Comparison of ENCODE assay signal across 13 cellular contexts in the genomic region with DNA sequence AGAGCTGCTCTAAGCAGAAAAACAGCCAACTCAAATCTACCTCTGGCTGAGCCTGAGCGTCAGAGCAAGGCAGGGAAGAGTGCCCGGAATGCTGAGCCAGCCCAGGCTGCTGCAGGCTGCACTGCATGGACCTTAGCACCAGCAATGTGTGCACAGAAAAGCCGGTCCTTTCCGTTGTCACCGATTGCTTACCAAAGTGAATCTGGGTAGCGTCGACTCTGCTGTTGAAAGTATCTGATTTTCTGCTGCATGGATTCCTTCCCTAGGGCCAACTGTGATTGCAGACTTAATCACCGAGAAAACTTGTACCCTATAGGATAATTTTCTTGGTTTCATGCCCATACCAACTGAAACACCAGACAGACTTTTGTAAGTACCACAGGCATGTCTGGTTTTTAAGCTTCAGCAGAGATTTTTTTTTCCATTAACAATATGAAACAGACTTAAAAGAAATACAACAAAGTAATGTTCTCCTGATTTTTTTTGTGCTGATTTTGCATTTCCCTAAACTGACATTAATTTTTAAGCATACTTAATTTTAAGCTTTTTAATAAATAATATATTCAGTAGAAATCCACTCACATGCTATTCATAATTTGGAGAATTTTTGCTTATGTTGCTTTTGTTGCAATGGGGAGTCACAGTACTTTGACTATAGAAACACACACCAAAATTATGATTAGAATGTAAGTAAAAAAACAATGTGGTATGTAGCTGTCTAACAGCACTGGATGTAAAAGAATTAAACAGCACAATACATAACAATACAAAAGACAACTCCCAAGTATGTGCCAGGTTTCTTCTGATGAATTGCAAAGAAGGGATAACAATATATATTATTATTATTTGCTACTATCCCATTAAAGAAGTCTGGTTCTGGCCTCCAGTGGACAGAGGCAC.
DNase-seq lines count a peak whose midpoint lies in the region; ATAC-seq and TF ChIP-seq lines count a peak whose summit lies in the region.
"Had no signal": no experiment of that assay in that cellular context is flagged by ENCODE, and none has a peak within 500 bp of the region (broad histone marks: within the 10 kb centered on the region; RNA-seq: fewer than 3 reads in every experiment).

No MANE protein-coding gene starts in this region.

- H3K9me3 Mint-ChIP-seq in progenitor cell of endocrine pancreas (ENCODE audit: low read depth): peaks cover 11% of the 10 kb centered on the region

- peak overlapping the region in 2 of 4 donors; percentile 12 to 13 for H3K4me3 ChIP-seq in sigmoid colon
- H3K4me3 ChIP-seq: Peyer's patch, testis had no signal

- H3K36me3 Mint-ChIP-seq in progenitor cell of endocrine pancreas (ENCODE audit: insufficient read depth): peaks cover 2% of the 10 kb centered on the region
- H3K36me3 Mint-ChIP-seq: mesothelial cell of epicardium had no signal

- WGBS in sigmoid colon, 2 donors: 78 to 83% methylated on average over 8 of the region's 8 CpGs

- peaks cover 22% of the 10 kb centered on the region for H3K27me3 Mint-ChIP-seq in progenitor cell of endocrine pancreas
- H3K27me3 Mint-ChIP-seq: activated naive CD8-positive, alpha-beta T cell treated with anti-CD3 and anti-CD28 coated beads, Interleukin-2, amount 50 U/mL, for 24 hours had no signal

- DNase-seq in GM03348 (ENCODE audit: low spot score) (peak; percentile 80), amniotic epithelial cell (ENCODE audit: low read depth) (peak; percentile 78), foreskin keratinocyte (peak; percentile 56 to 74), sigmoid colon (no peak), progenitor cell of endocrine pancreas (ENCODE audit: low spot score, unreplicated experiment) (no peak), epidermal melanocyte (ENCODE audit: insufficient read length, low spot score) (no peak), C1 segment of cervical spinal cord (lab: John Stamatoyannopoulos, UW) (no peak)
- DNase-seq in stimulated activated CD4-positive, alpha-beta T cell treated with anti-CD3 and anti-CD28 coated beads, Interleukin-4, amount 100 ng/mL, for 4 hours: no peak
- DNase-seq: activated naive CD8-positive, alpha-beta T cell treated with anti-CD3 and anti-CD28 coated beads, Interleukin-2, amount 50 U/mL, for 24 hours; effector memory CD4-positive, alpha-beta T cell; Peyer's patch; testis had no signal

- no peak overlapping the region for H3K27ac ChIP-seq in foreskin keratinocyte
- H3K27ac ChIP-seq in sigmoid colon: peak overlapping the region in 3 of 4 donors; percentile 27 to 62 (median 39)
- H3K27ac ChIP-seq: Peyer's patch, testis had no signal

- no peak overlapping the region for H3K27ac Mint-ChIP-seq in progenitor cell of endocrine pancreas
- H3K27ac Mint-ChIP-seq: activated naive CD8-positive, alpha-beta T cell treated with anti-CD3 and anti-CD28 coated beads, Interleukin-2, amount 50 U/mL, for 24 hours; mesothelial cell of epicardium had no signal

- H3K4me1 ChIP-seq in foreskin keratinocyte (peaks cover 4% of the 10 kb centered on the region), sigmoid colon (peaks cover 0 to 23% (median 13%) of the 10 kb centered on the region in 4 donors)
- H3K4me1 ChIP-seq: Peyer's patch, testis had no signal

- no peaks in the 10 kb centered on the region for H3K9me3 ChIP-seq in sigmoid colon
- H3K9me3 ChIP-seq: Peyer's patch, testis had no signal

- intact Hi-C loops in sigmoid colon (cut with DNase I): no loop called here

- ATAC-seq in foreskin keratinocyte: peak; percentile 82
- ATAC-seq: activated naive CD8-positive, alpha-beta T cell treated with anti-CD3 and anti-CD28 coated beads, Interleukin-2, amount 50 U/mL, for 24 hours had no signal

- no peak overlapping the region for H3K4me3 Mint-ChIP-seq in progenitor cell of endocrine pancreas (ENCODE audit: low read depth)
- H3K4me3 Mint-ChIP-seq: activated naive CD8-positive, alpha-beta T cell treated with anti-CD3 and anti-CD28 coated beads, Interleukin-2, amount 50 U/mL, for 24 hours; mesothelial cell of epicardium had no signal

- H3K36me3 ChIP-seq in sigmoid colon: no peaks in the 10 kb centered on the region
- H3K36me3 ChIP-seq: Peyer's patch had no signal

- no peak for TF ChIP-seq POLR2A in sigmoid colon (IDR thresholded peaks at IDR 0.05)

- peaks cover 2% of the 10 kb centered on the region for H3K4me1 Mint-ChIP-seq in progenitor cell of endocrine pancreas (ENCODE audit: low read depth)
- H3K4me1 Mint-ChIP-seq: activated naive CD8-positive, alpha-beta T cell treated with anti-CD3 and anti-CD28 coated beads, Interleukin-2, amount 50 U/mL, for 24 hours; mesothelial cell of epicardium had no signal

- TF ChIP-seq EP300 in sigmoid colon (IDR thresholded peaks at IDR 0.05): no peak

- TF ChIP-seq CTCF in foreskin keratinocyte (conservative IDR thresholded peaks at IDR 0.05) (no peak), sigmoid colon (IDR thresholded peaks at IDR 0.05) (no peak), progenitor cell of endocrine pancreas (IDR thresholded peaks at IDR 0.05; ENCODE audit: unreplicated experiment) (no peak)

- H3K27me3 ChIP-seq in foreskin keratinocyte: peaks cover 4% of the 10 kb centered on the region
- no peaks in the 10 kb centered on the region for H3K27me3 ChIP-seq in sigmoid colon
- H3K27me3 ChIP-seq: Peyer's patch, testis had no signal

Comparison
In these comparisons a context has a peak if more than half of its experiments do, and no peak if none do; other contexts are left out.
1. DNase-seq: peak in GM03348 (single experiment), amniotic epithelial cell (single experiment) and foreskin keratinocyte (2 of 2); none in sigmoid colon (single experiment), progenitor cell of endocrine pancreas (single experiment), epidermal melanocyte (single experiment), stimulated activated CD4-positive, alpha-beta T cell treated with anti-CD3 and anti-CD28 coated beads, Interleukin-4, amount 100 ng/mL, for 4 hours (0 of 2) and C1 segment of cervical spinal cord (0 of 14).